In the genomic region with DNA sequence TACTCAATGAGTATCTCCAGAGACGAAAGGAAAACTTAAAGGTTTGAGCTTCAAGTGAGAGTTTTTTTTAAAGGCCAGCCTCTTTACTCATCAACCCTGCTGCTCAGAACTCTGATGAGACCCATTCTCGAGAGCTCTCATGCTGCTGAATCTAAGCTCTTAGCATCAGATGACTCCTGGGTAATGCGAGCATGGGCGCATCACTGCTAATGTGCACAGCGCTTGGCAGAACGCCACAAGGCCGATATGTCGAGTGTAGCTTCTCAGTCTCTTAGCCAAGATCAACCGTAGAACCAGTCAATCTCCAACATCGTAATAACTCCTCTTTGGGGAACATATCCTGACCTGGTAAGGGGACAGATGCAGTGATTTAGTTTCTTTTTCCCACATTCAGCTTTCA, we compare ENCODE assay signal across 19 cellular contexts. TPM values are rescaled to one million over a fixed set of nuclear protein-coding genes. Genes with fewer than 3 reads are reported as not detected.
DNase-seq lines count a peak whose midpoint lies in the region; ATAC-seq and TF ChIP-seq lines count a peak whose summit lies in the region.
"Had no signal": no experiment of that assay in that cellular context is flagged by ENCODE, and none has a peak within 500 bp of the region (broad histone marks: within the 10 kb centered on the region; RNA-seq: fewer than 3 reads in every experiment).

No MANE protein-coding gene starts in this region.

- H3K4me1 ChIP-seq in BE2C (peaks cover 8% of the 10 kb centered on the region), adrenal gland (replicated peaks in 1 of 2) (no peaks in the 10 kb centered on the region), foreskin keratinocyte (no peaks in the 10 kb centered on the region)
- H3K4me1 ChIP-seq: colonic mucosa, gastroesophageal sphincter, Peyer's patch had no signal

- H3K36me3 ChIP-seq in BE2C, result no peaks in the 10 kb centered on the region
- no peaks in the 10 kb centered on the region for H3K36me3 ChIP-seq in adrenal gland (replicated peaks in 1 of 2)
- H3K36me3 ChIP-seq: colonic mucosa, gastroesophageal sphincter, Peyer's patch had no signal

- H3K27me3 ChIP-seq in BE2C (no peaks in the 10 kb centered on the region), adrenal gland (peaks cover 9% of the 10 kb centered on the region), foreskin keratinocyte (peaks cover 36% of the 10 kb centered on the region)
- H3K27me3 ChIP-seq: colonic mucosa, Peyer's patch had no signal

- TF ChIP-seq CTCF in BE2C (IDR thresholded peaks at IDR 0.05; ENCODE audit: low read depth, low read length) (no peak), adrenal gland (IDR thresholded peaks at IDR 0.05) (no peak), foreskin keratinocyte (conservative IDR thresholded peaks at IDR 0.05) (no peak)

- TF ChIP-seq POLR2A in adrenal gland (IDR thresholded peaks at IDR 0.05), result no peak

- H3K9me3 ChIP-seq in BE2C, result no peaks in the 10 kb centered on the region
- no peaks in the 10 kb centered on the region for H3K9me3 ChIP-seq in adrenal gland (replicated peaks in 1 of 3)
- H3K9me3 ChIP-seq: colonic mucosa, gastroesophageal sphincter, Peyer's patch had no signal

- WGBS in adrenal gland, 4 donors, result 36 to 64% (median 46%) methylated on average over 10 of the region's 10 CpGs

- ATAC-seq in HG02763 (IDR thresholded peaks at IDR 0.05; ENCODE audit: unreplicated experiment) (no peak), foreskin keratinocyte (no peak)
- ATAC-seq: gastroesophageal sphincter, GM12878 had no signal

- H3K27ac ChIP-seq in adrenal gland (no peak overlapping the region), foreskin keratinocyte (no peak overlapping the region)
- H3K27ac ChIP-seq: colonic mucosa, epithelial cell of prostate, gastroesophageal sphincter, Peyer's patch had no signal

- peak overlapping the region; percentile 10; the same call in 1 of the 2 replicates for H3K4me3 ChIP-seq in BE2C (ENCODE audit: low read depth, low read length)
- no peak overlapping the region for H3K4me3 ChIP-seq in adrenal gland
- H3K4me3 ChIP-seq: colonic mucosa, gastroesophageal sphincter, GM12878, Peyer's patch had no signal

- intact Hi-C loops in adrenal gland (cut with DNase I), result no loop called here

- DNase-seq in BE2C (peak; percentile 75), NCI-H128 (lab: John Stamatoyannopoulos, UW; ENCODE audit: unreplicated experiment) (peak; percentile 81), NCI-H446 (lab: John Stamatoyannopoulos, UW) (peak; percentile 7 to 58), adrenal gland (peak; percentile 23 to 79 (median 48)), foreskin keratinocyte (no peak), DMS153 (lab: John Stamatoyannopoulos, UW) (no peak), CD1c-positive myeloid dendritic cell (ENCODE audit: extremely low spot score) (no peak)
- DNase-seq: activated CD4-positive, alpha-beta T cell treated with anti-CD3 and anti-CD28 coated beads, Interleukin-2, amount 50 U/mL, for 1 hour; activated naive CD4-positive, alpha-beta T cell treated with anti-CD3 and anti-CD28 coated beads for 36 hours; activated T-cell treated with anti-CD3 and anti-CD28 coated beads for 4 hours; colonic mucosa; NCI-H526 treated with DMSO at 0.1 percent for 48 hours; Peyer's patch; stimulated activated CD4-positive, alpha-beta T cell treated with anti-CD3 and anti-CD28 coated beads, Interleukin-4, amount 100 ng/mL, for 1 hour; SW 1271 had no signal

RNA-seq across cellular contexts. Expression of gene TLN2, which starts 30.1 kb away (rescaled TPM):
- polyA plus RNA-seq in BE2C (2012; ENCODE audit: insufficient read depth, insufficient read length, low read depth), result 6.7 TPM
- 10 to 100 TPM in 3 of 8 donors, 1 to 10 TPM in 5; 7.0 to 14.3 (median 9.2) TPM for total RNA-seq in adrenal gland
- 1 to 10 TPM; 2.8 to 7.6 (median 5.4) TPM for polyA plus RNA-seq in adrenal gland
- 9.3 and 11.2 TPM in 2 replicates for total RNA-seq in foreskin keratinocyte
- 2.9 and 4.4 TPM in 2 replicates for polyA plus RNA-seq in foreskin keratinocyte

Comparison
In these comparisons a context has a peak if more than half of its experiments do, and no peak if none do; other contexts are left out.
1. DNase-seq: peak in BE2C (single experiment), NCI-H128 (single experiment), NCI-H446 (2 of 2) and adrenal gland (7 of 7); none in foreskin keratinocyte (0 of 2), DMS153 (single experiment) and CD1c-positive myeloid dendritic cell (single experiment).